In the genomic region with DNA sequence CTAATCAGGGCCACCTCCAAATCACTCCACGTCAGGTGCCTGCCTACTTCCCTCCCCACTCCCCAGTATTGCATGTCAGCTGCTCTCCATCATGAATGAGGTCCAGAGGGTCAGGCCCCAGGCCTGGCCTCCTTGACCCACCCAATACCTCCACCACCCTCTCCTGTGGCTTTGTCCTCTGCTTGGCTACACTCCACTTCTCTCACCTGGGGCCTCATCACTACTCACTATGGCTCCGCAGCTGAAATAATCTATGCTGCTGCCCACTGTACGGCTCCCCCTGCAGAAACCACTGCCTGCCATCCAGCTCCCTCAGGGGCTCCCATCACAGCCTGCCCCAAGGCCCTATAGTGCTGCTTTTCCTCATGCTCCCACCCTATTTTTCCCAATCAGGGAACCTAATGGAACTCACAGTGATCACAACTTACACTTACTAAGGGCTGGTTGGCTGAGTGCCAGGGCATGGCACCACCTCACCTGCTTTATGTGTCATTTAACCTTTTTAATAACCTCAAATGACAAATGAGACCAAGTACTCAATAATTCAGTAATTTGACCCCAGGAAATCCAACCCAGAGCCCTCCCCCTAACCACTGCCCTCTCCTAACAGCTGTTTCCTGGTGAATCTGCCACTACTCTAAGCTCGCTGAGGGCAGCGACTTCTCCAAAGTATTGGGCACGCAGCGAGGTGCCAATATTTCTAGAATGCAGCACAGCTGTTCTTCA, we compare ENCODE assay signal across 10 cellular contexts. TPM values are rescaled to one million over a fixed set of nuclear protein-coding genes. Genes with fewer than 3 reads are reported as not detected.
A peak's percentile ranks its signal among the peaks of the same experiment; 100 is the strongest.
DNase-seq lines count a peak whose midpoint lies in the region; ATAC-seq and TF ChIP-seq lines count a peak whose summit lies in the region.
"Had no signal": no experiment of that assay in that cellular context is flagged by ENCODE, and none has a peak within 500 bp of the region (broad histone marks: within the 10 kb centered on the region; RNA-seq: fewer than 3 reads in every experiment).

No MANE protein-coding gene starts in this region.

- TF ChIP-seq CTCF in omental fat pad (IDR thresholded peaks at IDR 0.05) (no peak), heart left ventricle (IDR thresholded peaks at IDR 0.05) (no peak)

- ATAC-seq in central memory CD8-positive, alpha-beta T cell (replicated peaks; ENCODE audit: extremely low read depth, poor library complexity, severe bottlenecking), result no peak
- ATAC-seq in omental fat pad (ENCODE audit: low FRiP score), result no peak
- ATAC-seq in heart left ventricle, result no peak

- peak overlapping the region in 3 of 12 donors; percentile 23 to 93 (median 33) for H3K27ac ChIP-seq in heart left ventricle
- H3K27ac ChIP-seq: prostate gland had no signal

- H3K27ac Mint-ChIP-seq in central memory CD8-positive, alpha-beta T cell (ENCODE audit: low read depth), result peak overlapping the region; percentile 81

- no peaks in the 10 kb centered on the region for H3K9me3 Mint-ChIP-seq in central memory CD8-positive, alpha-beta T cell

- peaks cover 12% of the 10 kb centered on the region for H3K36me3 Mint-ChIP-seq in central memory CD8-positive, alpha-beta T cell (ENCODE audit: insufficient read depth)

- H3K9me3 ChIP-seq in skeletal muscle satellite cell (replicated peaks; ENCODE audit: low read length) (no peaks in the 10 kb centered on the region), heart left ventricle (no peaks in the 10 kb centered on the region)
- H3K9me3 ChIP-seq: prostate gland had no signal

- peaks cover 59% of the 10 kb centered on the region for H3K4me1 Mint-ChIP-seq in central memory CD8-positive, alpha-beta T cell

- DNase-seq in NCI-H510A treated with DMSO at 0.1 percent for 48 hours (lab: John Stamatoyannopoulos, UW) (peak; percentile 29), NCI-H510A (lab: John Stamatoyannopoulos, UW) (no peak), LHCN-M2 (ENCODE audit: low read depth) (peak; percentile 45), omental fat pad (ENCODE audit: low spot score) (no peak), COR-L47 (lab: John Stamatoyannopoulos, UW) (no peak), heart left ventricle (no peak)
- DNase-seq in central memory CD8-positive, alpha-beta T cell (ENCODE audit: low spot score in 2 of 2), result no peak

- H3K27me3 ChIP-seq in skeletal muscle satellite cell (ENCODE audit: control insufficient read depth, insufficient read depth, low read length) (no peaks in the 10 kb centered on the region), heart left ventricle (no peaks in the 10 kb centered on the region)

- peak overlapping the region; percentile 98 for H3K4me2 ChIP-seq in skeletal muscle satellite cell (ENCODE audit: low read length)

- H3K36me3 ChIP-seq in skeletal muscle satellite cell (ENCODE audit: insufficient read depth, low read length), result peaks cover 8% of the 10 kb centered on the region
- peaks cover 0 to 16% (median 10%) of the 10 kb centered on the region in 9 donors for H3K36me3 ChIP-seq in heart left ventricle

- H3K4me3 ChIP-seq in skeletal muscle satellite cell (ENCODE audit: low read length), result no peak overlapping the region
- peak overlapping the region in 3 of 12 donors; percentile 94 to 99 (median 96) for H3K4me3 ChIP-seq in heart left ventricle
- H3K4me3 ChIP-seq: prostate gland had no signal

- H3K27me3 Mint-ChIP-seq in central memory CD8-positive, alpha-beta T cell, result no peaks in the 10 kb centered on the region

- intact Hi-C loops in heart left ventricle (cut with DNase I), result loop anchor here in 6 of 10 donors (5.0 to 10.0 kb wide), 6 partner anchors 42 to 280 kb away; a partner anchor contains a TSS

- no peak overlapping the region for H3K9ac ChIP-seq in skeletal muscle satellite cell (ENCODE audit: low read depth, low read length)

- H3K4me1 ChIP-seq in skeletal muscle satellite cell (ENCODE audit: control insufficient read depth, insufficient read depth, low read length) (peaks cover 21% of the 10 kb centered on the region), heart left ventricle (peaks cover 6 to 60% (median 46%) of the 10 kb centered on the region in 12 donors)

- no peak overlapping the region for H3K4me3 Mint-ChIP-seq in central memory CD8-positive, alpha-beta T cell

- no peak for TF ChIP-seq POLR2A in heart left ventricle (IDR thresholded peaks at IDR 0.05)

- WGBS in heart left ventricle, 4 donors, result 86 to 90% (median 88%) methylated on average over 6 to 7 of the region's 7 CpGs

RNA-seq across cellular contexts. Expression of a gene that starts 2.3 kb away (rescaled TPM):
- total RNA-seq in LHCN-M2 (2014; rRNA removed), result 46.2 and 50.2 TPM in 2 replicates
- 29.2 TPM for polyA plus RNA-seq in LHCN-M2 (2012)
- 25.6 and 29.3 TPM in 2 replicates for total RNA-seq in skeletal muscle satellite cell (2012; rRNA removed)
- total RNA-seq in omental fat pad, result 10 to 100 TPM; 38.7 to 56.4 (median 51.0) TPM
- 10 to 100 TPM; 35.3 to 52.5 (median 42.3) TPM for total RNA-seq in heart left ventricle
- polyA plus RNA-seq in heart left ventricle, result 10 to 100 TPM; 19.9 to 43.3 TPM

RNA-seq across cellular contexts. Expression of a gene that starts 2.4 kb away (rescaled TPM):
- total RNA-seq in LHCN-M2 (2014; rRNA removed) (1.3 and 1.5 TPM in 2 replicates), omental fat pad (1 to 10 TPM; 2.6 to 9.9 (median 2.9) TPM), heart left ventricle (1 to 10 TPM in 7 of 9 donors, under 1 TPM in 2; 0.83 to 4.8 (median 2.0) TPM)
- 1.0 TPM for polyA plus RNA-seq in LHCN-M2 (2012)
- 2.8 and 3.5 TPM in 2 replicates for total RNA-seq in skeletal muscle satellite cell (2012; rRNA removed)
- polyA plus RNA-seq in heart left ventricle, result 1 to 10 TPM in 1 of 2 donors, under 1 TPM in 1; 0.72 to 1.9 TPM

RNA-seq across cellular contexts. Expression of a gene that starts 48.3 kb away (rescaled TPM):
- total RNA-seq in LHCN-M2 (2014; rRNA removed) (13.0 and 18.9 TPM in 2 replicates), omental fat pad (100 to 1,000 TPM in 2 of 4 donors, 10 to 100 TPM in 2; 52.0 to 321 (median 90.8) TPM), heart left ventricle (10 to 100 TPM in 7 of 9 donors, 1 to 10 TPM in 2; 5.3 to 27.3 (median 17.2) TPM)
- 10.9 TPM for polyA plus RNA-seq in LHCN-M2 (2012)
- total RNA-seq in skeletal muscle satellite cell (2012; rRNA removed), result 2.3 and 6.3 TPM in 2 replicates
- 10 to 100 TPM in 1 of 2 donors, 1 to 10 TPM in 1; 9.3 to 40.3 TPM for polyA plus RNA-seq in heart left ventricle

RNA-seq across cellular contexts. Expression of a gene that starts 53.3 kb away (rescaled TPM):
- total RNA-seq in LHCN-M2 (2014; rRNA removed) (16.6 and 19.1 TPM in 2 replicates), omental fat pad (10 to 100 TPM; 16.7 to 37.2 (median 22.7) TPM), heart left ventricle (10 to 100 TPM; 17.9 to 35.4 (median 23.6) TPM)
- polyA plus RNA-seq in LHCN-M2 (2012), result 7.8 TPM
- total RNA-seq in skeletal muscle satellite cell (2012; rRNA removed), result 17.9 and 25.1 TPM in 2 replicates
- polyA plus RNA-seq in heart left ventricle, result 10 to 100 TPM in 1 of 2 donors, 1 to 10 TPM in 1; 8.0 to 13.6 TPM

RNA-seq across cellular contexts. Expression of a gene that starts 53.4 kb away (rescaled TPM):
- total RNA-seq in LHCN-M2 (2014; rRNA removed), result not detected in 2 replicates
- not detected for polyA plus RNA-seq in LHCN-M2 (2012)
- not detected in 2 replicates for total RNA-seq in skeletal muscle satellite cell (2012; rRNA removed)
- total RNA-seq in omental fat pad, result under 1 TPM; 0.31 to 0.63 (median 0.46) TPM
- under 1 TPM in 6 of 9 donors, not detected in 3; 0.05 to 0.13 (median 0.09) TPM for total RNA-seq in heart left ventricle
- polyA plus RNA-seq in heart left ventricle, result under 1 TPM in 1 of 2 donors, not detected in 1; 0.03 TPM
- total RNA-seq: SK-MEL-5 had no signal

Comparison
In these comparisons a context has a peak if more than half of its experiments do, and no peak if none do; other contexts are left out.
1. DNase-seq: peak in NCI-H510A treated with DMSO at 0.1 percent for 48 hours (single experiment) and LHCN-M2 (single experiment); none in NCI-H510A (single experiment), central memory CD8-positive, alpha-beta T cell (0 of 2), omental fat pad (single experiment), COR-L47 (single experiment) and heart left ventricle (0 of 5).